8 cellular contexts compared by ENCODE assay signal in genomic region chr1:145824499-145824842, GRCh38. TPM values are rescaled to one million over a fixed set of nuclear protein-coding genes. Genes with fewer than 3 reads are reported as not detected.
DNase-seq lines count a peak whose midpoint lies in the region; ATAC-seq and TF ChIP-seq lines count a peak whose summit lies in the region.

No MANE protein-coding gene starts in this region.

- H3K9me3 ChIP-seq in A673 (ENCODE audit: low read depth, low read length, poor library complexity, severe bottlenecking): no peaks in the 10 kb centered on the region
- no peaks in the 10 kb centered on the region for H3K9me3 ChIP-seq in HUES64 (ENCODE audit: insufficient read depth, low read depth, low read length)
- H3K9me3 ChIP-seq in mucosa of rectum (ENCODE audit: control insufficient read depth in 2 of 2, low read length in 2 of 2): no peaks in the 10 kb centered on the region

- peak overlapping the region; percentile 90 for H3K27ac ChIP-seq in A673 (ENCODE audit: low read depth, low read length, poor library complexity, severe bottlenecking)
- peak overlapping the region; percentile 78 for H3K27ac ChIP-seq in HUES64 (ENCODE audit: low read depth, low read length)
- H3K27ac ChIP-seq in mucosa of rectum (ENCODE audit: low read depth in 2 of 2, low read length in 2 of 2): peak overlapping the region; percentile 72 to 89

- intact Hi-C loops in A673 (cut with micrococcal nuclease; ENCODE audit: unreplicated experiment): loop anchor here (2.0 kb wide), 1 partner anchor 14 kb away; no protein-coding TSS in a partner anchor

- peak overlapping the region; percentile 85 for H3K4me3 ChIP-seq in A673 (ENCODE audit: low read depth, low read length, poor library complexity, severe bottlenecking)
- peak overlapping the region; percentile 92 for H3K4me3 ChIP-seq in HUES64 (ENCODE audit: low read length)
- peak overlapping the region; percentile 80 to 91 for H3K4me3 ChIP-seq in mucosa of rectum (ENCODE audit: low read length in 2 of 2)

- TF ChIP-seq CTCF in A673 (conservative IDR thresholded peaks at IDR 0.05; ENCODE audit: low read depth, low read length): no peak

- ATAC-seq in GM21515 (IDR thresholded peaks at IDR 0.05; ENCODE audit: unreplicated experiment): no peak
- ATAC-seq in GM18498 (IDR thresholded peaks at IDR 0.05; ENCODE audit: unreplicated experiment): no peak

- TSS peak; percentile 71 for BruUV-seq in A673 (replicated peaks; lab: Mats Ljungman, UMichigan)

- WGBS in HUES64: 4% methylated on average over 7 of the region's 7 CpGs

- H3K27me3 ChIP-seq in A673 (replicated peaks; ENCODE audit: insufficient read depth, low read depth, low read length, poor library complexity) (no peaks in the 10 kb centered on the region), HUES64 (ENCODE audit: insufficient read depth, low read length) (no peaks in the 10 kb centered on the region), mucosa of rectum (ENCODE audit: control insufficient read depth in 2 of 2, insufficient read depth in 2 of 2, low read length in 2 of 2) (no peaks in the 10 kb centered on the region)

- H3K9ac ChIP-seq in HUES64 (ENCODE audit: low read depth, low read length) (peak overlapping the region; percentile 94), mucosa of rectum (ENCODE audit: low read depth in 1 of 2, low read length in 2 of 2) (peak overlapping the region; percentile 66 to 79)

- H3K4me1 ChIP-seq in A673 (ENCODE audit: insufficient read depth, low read length, poor library complexity, severe bottlenecking): peaks cover 10% of the 10 kb centered on the region
- H3K4me1 ChIP-seq in HUES64 (ENCODE audit: insufficient read depth, low read length): no peaks in the 10 kb centered on the region
- no peaks in the 10 kb centered on the region for H3K4me1 ChIP-seq in mucosa of rectum (ENCODE audit: control insufficient read depth in 2 of 2, insufficient read depth in 2 of 2, low read length in 2 of 2)

- CTCF ChIA-PET in A673 (lab: Charles Lee): interaction anchor here (1.1 kb wide), 1 partner anchor 103 kb away, joined by 5 read pairs; no protein-coding TSS in a partner anchor

- peaks cover 38% of the 10 kb centered on the region for H3K36me3 ChIP-seq in A673 (ENCODE audit: insufficient read depth, low read length, poor library complexity, severe bottlenecking)
- H3K36me3 ChIP-seq in HUES64 (ENCODE audit: insufficient read depth, low read length): peaks cover 37% of the 10 kb centered on the region
- H3K36me3 ChIP-seq in mucosa of rectum (ENCODE audit: control insufficient read depth in 2 of 2, insufficient read depth in 2 of 2, low read length in 2 of 2): peaks cover 31 to 32% of the 10 kb centered on the region in 2 donors

- POLR2A ChIA-PET in A673 (lab: Charles Lee; ENCODE audit: low non-redundant PET): no interaction called here

- DNase-seq in A673 (ENCODE audit: low spot score) (no peak), amygdala (lab: John Stamatoyannopoulos, UW) (no peak), dedifferentiated amniotic fluid mesenchymal stem cell (ENCODE audit: extremely low spot score) (no peak)
- DNase-seq in central memory CD4-positive, alpha-beta T cell: peak; percentile 2

RNA-seq across cellular contexts. Expression of gene POLR3C, which starts 0.5 kb away (rescaled TPM):
- total RNA-seq in A673 (2021): 49.6 and 50.3 TPM in 2 replicates
- 29.5 TPM for polyA plus RNA-seq in HUES64 (2013, experiment 1 of 2)
- polyA plus RNA-seq in HUES64 (2013, experiment 2 of 2): 30.6 TPM

RNA-seq across cellular contexts. Expression of gene RNF115, which starts 0.6 kb away (rescaled TPM):
- total RNA-seq in A673 (2021): 15.3 and 18.0 TPM in 2 replicates
- 8.4 TPM for polyA plus RNA-seq in HUES64 (2013, experiment 1 of 2)
- polyA plus RNA-seq in HUES64 (2013, experiment 2 of 2): 7.4 TPM

RNA-seq across cellular contexts. Expression of gene NUDT17, which starts 21.0 kb away (rescaled TPM):
- total RNA-seq in A673 (2021): 3.4 and 6.6 TPM in 2 replicates
- polyA plus RNA-seq in HUES64 (2013, experiment 1 of 2): 1.8 TPM
- polyA plus RNA-seq in HUES64 (2013, experiment 2 of 2): 2.0 TPM

RNA-seq across cellular contexts. Expression of gene PIAS3, which starts 34.4 kb away (rescaled TPM):
- 41.8 and 47.0 TPM in 2 replicates for total RNA-seq in A673 (2021)
- polyA plus RNA-seq in HUES64 (2013, experiment 1 of 2): 27.8 TPM
- 35.1 TPM for polyA plus RNA-seq in HUES64 (2013, experiment 2 of 2)
